In genomic region chr9:130765135-130766030, GRCh38 we compare ENCODE assay signal across 12 cellular contexts.
DNase-seq lines count a peak whose midpoint lies in the region; ATAC-seq and TF ChIP-seq lines count a peak whose summit lies in the region.
"Had no signal": no experiment of that assay in that cellular context is flagged by ENCODE, and none has a peak within 500 bp of the region (broad histone marks: within the 10 kb centered on the region; RNA-seq: fewer than 3 reads in every experiment).

No MANE protein-coding gene starts in this region.

- DNase-seq in EH (ENCODE audit: low read depth) (peak; percentile 46), GM20000 (ENCODE audit: low spot score) (peak; percentile 50), WTC11 (ENCODE audit: low spot score) (no peak), naive B cell (no peak), cortex of kidney (lab: John Stamatoyannopoulos, UW) (no peak), BE2C (no peak)
- DNase-seq: activated gamma-delta T cell, MM.1S, Right ventricle myocardium superior, testis had no signal

- no peaks in the 10 kb centered on the region for H3K27me3 Mint-ChIP-seq in WTC11 (ENCODE audit: low read depth)
- H3K27me3 Mint-ChIP-seq in naive B cell: no peaks in the 10 kb centered on the region

- no peaks in the 10 kb centered on the region for H3K36me3 ChIP-seq in BE2C

- TF ChIP-seq CTCF in GM20000 (IDR thresholded peaks at IDR 0.05; ENCODE audit: extremely low read depth, missing control alignments) (no peak), WTC11 (IDR thresholded peaks at IDR 0.05) (no peak), BE2C (IDR thresholded peaks at IDR 0.05; ENCODE audit: low read depth, low read length) (no peak)

- no peaks in the 10 kb centered on the region for H3K27me3 ChIP-seq in BE2C
- H3K27me3 ChIP-seq: testis had no signal

- H3K4me1 Mint-ChIP-seq in WTC11 (peaks cover 51% of the 10 kb centered on the region), naive B cell (peaks cover 44 to 60% (median 56%) of the 10 kb centered on the region in 3 donors)

- POLR2A ChIA-PET in WTC11 (lab: Charles Lee): no interaction called here

- no peak overlapping the region for H3K4me3 Mint-ChIP-seq in WTC11
- peak overlapping the region in 1 of 8 donors; percentile 41 for H3K4me3 Mint-ChIP-seq in naive B cell

- H3K9me3 Mint-ChIP-seq in WTC11 (no peaks in the 10 kb centered on the region), naive B cell (no peaks in the 10 kb centered on the region)

- ATAC-seq in WTC11: no peak
- ATAC-seq in naive B cell (ENCODE audit: low read depth in 2 of 2): no peak
- ATAC-seq in HG03196 (IDR thresholded peaks at IDR 0.05; ENCODE audit: unreplicated experiment): no peak
- no peak for ATAC-seq in GM21447 (IDR thresholded peaks at IDR 0.05; ENCODE audit: unreplicated experiment)

- H3K36me3 Mint-ChIP-seq in WTC11: no peaks in the 10 kb centered on the region
- no peaks in the 10 kb centered on the region for H3K36me3 Mint-ChIP-seq in naive B cell

- H3K27ac Mint-ChIP-seq in WTC11: 0 out of 2 replicates have a peak overlapping the region, but pooled peaks have one; percentile 35
- H3K27ac Mint-ChIP-seq in naive B cell: peak overlapping the region in 4 of 6 donors; percentile 4 to 67 (median 37)

- H3K4me1 ChIP-seq in BE2C: peaks cover 8% of the 10 kb centered on the region

- no peak overlapping the region for H3K4me3 ChIP-seq in BE2C (ENCODE audit: low read depth, low read length)
- H3K4me3 ChIP-seq: testis had no signal

- H3K9me3 ChIP-seq in BE2C: no peaks in the 10 kb centered on the region
- H3K9me3 ChIP-seq: testis had no signal

- CTCF ChIA-PET in WTC11 (lab: Charles Lee): interaction anchor here (1.3 to 2.0 kb wide), 2 partner anchors 9 to 64 kb away, joined by 4 to 5 read pairs; no protein-coding TSS in a partner anchor

TF ChIP-seq in WTC11, 78 proteins besides CTCF, POLR2A, EP300 and RAD21:
- no peak for TF ChIP-seq SOX15 (CRISPR knock-in tag; IDR thresholded peaks at IDR 0.05)
- no peak for TF ChIP-seq ZNF416 (CRISPR knock-in tag; IDR thresholded peaks at IDR 0.05)
- no peak for TF ChIP-seq SP1 (CRISPR knock-in tag; conservative IDR thresholded peaks at IDR 0.05)
- TF ChIP-seq HMGXB4 (CRISPR knock-in tag; IDR thresholded peaks at IDR 0.05): no peak
- no peak for TF ChIP-seq HMGA2 (CRISPR knock-in tag; IDR thresholded peaks at IDR 0.05)
- TF ChIP-seq ZNF232 (CRISPR knock-in tag; IDR thresholded peaks at IDR 0.05): no peak
- TF ChIP-seq USF1 (CRISPR knock-in tag; IDR thresholded peaks at IDR 0.05): no peak
- no peak for TF ChIP-seq OVOL2 (CRISPR knock-in tag; IDR thresholded peaks at IDR 0.05; ENCODE audit: borderline replicate concordance)
- no peak for TF ChIP-seq CBFB (CRISPR knock-in tag; IDR thresholded peaks at IDR 0.05; ENCODE audit: low read depth)
- no peak for TF ChIP-seq CREB1 (CRISPR knock-in tag; IDR thresholded peaks at IDR 0.05)

Comparison
In these comparisons a context has a peak if more than half of its experiments do, and no peak if none do; other contexts are left out.
1. DNase-seq: peak in EH (single experiment) and GM20000 (single experiment); none in WTC11 (single experiment), naive B cell (single experiment), cortex of kidney (single experiment) and BE2C (single experiment).